Comparison of ENCODE assay signal across 8 cellular contexts in genomic region chr12:81759215-81759991, GRCh38. TPM values are rescaled to one million over a fixed set of nuclear protein-coding genes. Genes with fewer than 3 reads are reported as not detected.
DNase-seq lines count a peak whose midpoint lies in the region; ATAC-seq, FAIRE-seq and TF ChIP-seq lines count a peak whose summit lies in the region.

PPFIA2 (minus strand) TSS chr12:81759350.

- H3K79me2 ChIP-seq in SK-N-SH (ENCODE audit: insufficient read depth) (no peaks in the 10 kb centered on the region), H1 (ENCODE audit: control insufficient read depth in 1 of 2, insufficient read depth in 2 of 2, low read length in 2 of 2) (no peaks in the 10 kb centered on the region)

- H3K27me3 ChIP-seq in SK-N-SH (ENCODE audit: insufficient read depth) (peaks cover 18% of the 10 kb centered on the region; the same call in 1 of the 2 replicates), H1 (replicated peaks in 1 of 4; ENCODE audit: control insufficient read depth in 3 of 4, extremely low read depth in 1 of 4, insufficient read depth in 3 of 4, low read length in 3 of 4) (peaks cover 6 to 19% (median 16%) of the 10 kb centered on the region in 4 experiments), lung (ENCODE audit: control insufficient read depth, insufficient read depth) (no peaks in the 10 kb centered on the region)

- H3K36me3 ChIP-seq in SK-N-SH (replicated peaks in 1 of 2; ENCODE audit: control insufficient read depth in 1 of 2, insufficient read depth in 2 of 2, low read length in 1 of 2) (no peaks in the 10 kb centered on the region), H1 (ENCODE audit: control insufficient read depth in 2 of 4, insufficient read depth in 4 of 4, low read length in 3 of 4) (no peaks in the 10 kb centered on the region), lung (ENCODE audit: control insufficient read depth in 2 of 2, insufficient read depth in 2 of 2, low read length in 2 of 2) (no peaks in the 10 kb centered on the region)

- peaks cover 12% of the 10 kb centered on the region; the same call in 1 of the 2 replicates for H3K23me2 ChIP-seq in H1 (ENCODE audit: low read depth, low read length)

- no peak within 1 kb of the TSS for H2AK5ac ChIP-seq in H1 (ENCODE audit: low read depth, low read length)

- POLR2A ChIA-PET in SK-N-SH (lab: Yijun Ruan, JAX) (no interaction called here), H1 (lab: Charles Lee; ENCODE audit: partially characterized antibody) (no interaction called here)

- no peaks in the 10 kb centered on the region for H3K79me1 ChIP-seq in H1 (ENCODE audit: low read depth, low read length)

- H3F3A ChIP-seq in SK-N-SH (replicated peaks; ENCODE audit: insufficient read depth), result no peaks in the 10 kb centered on the region

- H3K9me3 ChIP-seq in SK-N-SH (no peaks in the 10 kb centered on the region), H1 (ENCODE audit: insufficient read depth in 2 of 2, low read depth in 1 of 2, low read length in 1 of 2) (no peaks in the 10 kb centered on the region), lung (ENCODE audit: control insufficient read depth in 2 of 2, insufficient read depth in 1 of 2, low read length in 1 of 2) (peaks cover 0 to 2% of the 10 kb centered on the region in 2 donors)

- WGBS in SK-N-SH (ENCODE audit: low lambda C conversion rate), result 3% methylated on average over 25 of the region's 31 CpGs
- 14% methylated on average over 18 of the region's 31 CpGs; no CpG with 5 or more reads in 1 of the 2 experiments for WGBS in H1 (ENCODE audit: extremely low coverage in 1 of 2, insufficient coverage in 1 of 2, insufficient read length in 1 of 2, insufficient replicate concordance in 2 of 2, low coverage in 1 of 2, low lambda C conversion rate in 2 of 2, missing lambda C conversion rate in 1 of 2), 2 experiments
- WGBS in lung, 2 donors, result 6 to 7% methylated on average over 31 of the region's 31 CpGs

- no peak within 1 kb of the TSS for H2BK5ac ChIP-seq in H1 (ENCODE audit: low read depth, low read length)

- no peak within 1 kb of the TSS for H3K4ac ChIP-seq in H1 (replicated peaks; ENCODE audit: insufficient read length, low read depth, low read length)

- H3K14ac ChIP-seq in H1 (ENCODE audit: insufficient read length), result no peak within 1 kb of the TSS

- CTCF ChIA-PET in SK-N-SH (lab: Yijun Ruan, JAX) (interaction anchor here (0.7 to 1.1 kb wide), 3 partner anchors 10 to 363 kb away, joined by 3 read pairs; no protein-coding TSS in a partner anchor), H1 (lab: Charles Lee; ENCODE audit: partially characterized antibody) (interaction anchor here (0.6 to 1.0 kb wide), 3 partner anchors 42 to 129 kb away, joined by 3 read pairs; no protein-coding TSS in a partner anchor)

- no peak for FAIRE-seq in H1 (lab: Jason Lieb, UNC)

- ATAC-seq in lung (ENCODE audit: insufficient read depth, low FRiP score), result peak; percentile 28
- no peak for ATAC-seq in HG03469 (IDR thresholded peaks at IDR 0.05; ENCODE audit: unreplicated experiment)
- no peak for ATAC-seq in HG03095 (IDR thresholded peaks at IDR 0.05; ENCODE audit: unreplicated experiment)

- no peaks in the 10 kb centered on the region for H3K9me2 ChIP-seq in SK-N-SH

- H4K20me1 ChIP-seq in SK-N-SH (ENCODE audit: insufficient read depth), result no peaks in the 10 kb centered on the region
- no peaks in the 10 kb centered on the region for H4K20me1 ChIP-seq in H1 (replicated peaks in 1 of 2; ENCODE audit: control insufficient read depth in 1 of 2, insufficient read depth in 2 of 2, low read length in 2 of 2)

- TF ChIP-seq CTCF in SK-N-SH (IDR thresholded peaks at IDR 0.05) (no peak), H1 (IDR thresholded peaks at IDR 0.05; ENCODE audit: control extremely low read depth in 1 of 3, insufficient read depth in 1 of 3, low read depth in 1 of 3, low read length in 3 of 3) (no peak), lung (IDR thresholded peaks at IDR 0.05; ENCODE audit: control extremely low read depth, extremely low read depth) (no peak)

- H3K56ac ChIP-seq in H1 (replicated peaks; ENCODE audit: insufficient read length, low read depth, low read length), result no peak within 1 kb of the TSS

- no peak within 1 kb of the TSS; the same call in 1 of the 2 replicates for H2BK15ac ChIP-seq in H1 (ENCODE audit: low read length)

- no peak within 1 kb of the TSS for H4K91ac ChIP-seq in H1 (replicated peaks; ENCODE audit: insufficient read length, low read length)

- H3K23ac ChIP-seq in H1 (ENCODE audit: insufficient read length), result no peak within 1 kb of the TSS

- H3K4me3 ChIP-seq in SK-N-SH (ENCODE audit: low read depth in 2 of 2, low read length in 1 of 2) (peak within 1 kb of the TSS; percentile 48 to 66), H1 (ENCODE audit: extremely low read depth in 1 of 4, insufficient read depth in 2 of 4, low read depth in 3 of 4, low read length in 4 of 4) (peak within 1 kb of the TSS; percentile 62 to 84 (median 70)), lung (peak within 1 kb of the TSS; percentile 39)

- H4K8ac ChIP-seq in H1 (ENCODE audit: extremely low read depth, insufficient read depth, low read length), result no peak within 1 kb of the TSS

- TF ChIP-seq POLR2A in H1 (IDR thresholded peaks at IDR 0.05; ENCODE audit: control extremely low read depth in 1 of 2, low read depth in 2 of 2, low read length in 2 of 2), result 0 out of 3 replicates have a peak, but pooled peaks of 1 of the 2 experiments have one; percentile 35

- H3K4me1 ChIP-seq in SK-N-SH (ENCODE audit: control insufficient read depth in 1 of 2, insufficient read depth in 2 of 2, low read depth in 1 of 2, low read length in 1 of 2) (no peaks in the 10 kb centered on the region; a peak in 2 of 4 replicates), H1 (replicated peaks in 1 of 4; ENCODE audit: control insufficient read depth in 3 of 4, insufficient read depth in 4 of 4, low read length in 3 of 4) (peaks cover 0 to 4% (median 2%) of the 10 kb centered on the region in 4 experiments; a peak in 3 of 7 replicates), lung (ENCODE audit: control insufficient read depth in 2 of 2, insufficient read depth in 2 of 2, low read length in 2 of 2) (no peaks in the 10 kb centered on the region)

- H4K5ac ChIP-seq in H1 (ENCODE audit: insufficient read length, low read depth, low read length), result no peak within 1 kb of the TSS

- DNase-seq in 8988T (peak; percentile 6), HCEC 1CT (peak; percentile 45), SK-N-SH (peak; percentile 60), H1 (ENCODE audit: low read depth in 1 of 2, low spot score in 2 of 2) (peak; percentile 29 to 60), lung (ENCODE audit: low spot score) (no peak), superior temporal gyrus (ENCODE audit: extremely low spot score) (peak; percentile 67)

- TF ChIP-seq RAD21 in SK-N-SH (IDR thresholded peaks at IDR 0.05; ENCODE audit: low read length), result no peak
- no peak for TF ChIP-seq RAD21 in H1 (IDR thresholded peaks at IDR 0.05 in 1 of 2, conservative IDR thresholded peaks at IDR 0.05 in 1 of 2; ENCODE audit: low read depth in 2 of 2, low read length in 2 of 2)

- no peak within 1 kb of the TSS for H3K18ac ChIP-seq in H1 (ENCODE audit: extremely low read depth, low read length)

- H3K27ac ChIP-seq in SK-N-SH (ENCODE audit: low read depth in 2 of 2, low read length in 1 of 2), result no peak within 1 kb of the TSS
- H3K27ac ChIP-seq in H1 (ENCODE audit: low read depth, low read length), result no peak within 1 kb of the TSS
- H3K27ac ChIP-seq in lung (ENCODE audit: low read depth in 1 of 2, low read length in 1 of 2), result no peak within 1 kb of the TSS

- H2AFZ ChIP-seq in SK-N-SH (ENCODE audit: low read depth) (peak within 1 kb of the TSS; percentile 91), H1 (ENCODE audit: low read length) (peak within 1 kb of the TSS; percentile 86; the same call in 1 of the 2 replicates)

- H2BK120ac ChIP-seq in H1 (replicated peaks; ENCODE audit: low read depth, low read length), result no peak within 1 kb of the TSS

- peak within 1 kb of the TSS; percentile 75; the same call in 1 of the 2 replicates for H2BK12ac ChIP-seq in H1 (ENCODE audit: low read depth, low read length)

- H3K9ac ChIP-seq in SK-N-SH (no peak within 1 kb of the TSS), H1 (replicated peaks in 1 of 4; ENCODE audit: extremely low read depth in 1 of 4, low read depth in 3 of 4, low read length in 3 of 4) (no peak within 1 kb of the TSS; a peak in 1 of 7 replicates)

- TF ChIP-seq EP300 in SK-N-SH (IDR thresholded peaks at IDR 0.05; ENCODE audit: borderline replicate concordance in 1 of 2, low read depth in 1 of 2, low read length in 1 of 2) (no peak), H1 (IDR thresholded peaks at IDR 0.05; ENCODE audit: borderline replicate concordance in 1 of 2, low read depth in 2 of 2, low read length in 2 of 2) (no peak)

- no peak within 1 kb of the TSS for H2BK20ac ChIP-seq in H1 (ENCODE audit: low read length)

- peak within 1 kb of the TSS; percentile 93 for H3K4me2 ChIP-seq in SK-N-SH
- peak within 1 kb of the TSS; percentile 86 to 92 for H3K4me2 ChIP-seq in H1 (ENCODE audit: insufficient read depth in 1 of 2, low read depth in 2 of 2, low read length in 2 of 2)

TF ChIP-seq in SK-N-SH, 30 proteins besides CTCF, POLR2A, EP300 and RAD21 (continues in another document):
- TF ChIP-seq NRF1 (IDR thresholded peaks at IDR 0.05; ENCODE audit: low read depth, low read length), result no peak

TF ChIP-seq in H1, 55 proteins besides CTCF, POLR2A, EP300 and RAD21 (continues in another document):
- no peak for TF ChIP-seq POLR2AphosphoS5 (IDR thresholded peaks at IDR 0.05; ENCODE audit: low read depth, low read length)
- no peak for TF ChIP-seq MAFK (IDR thresholded peaks at IDR 0.05; ENCODE audit: low read depth, low read length)
- TF ChIP-seq, protein P1, sequence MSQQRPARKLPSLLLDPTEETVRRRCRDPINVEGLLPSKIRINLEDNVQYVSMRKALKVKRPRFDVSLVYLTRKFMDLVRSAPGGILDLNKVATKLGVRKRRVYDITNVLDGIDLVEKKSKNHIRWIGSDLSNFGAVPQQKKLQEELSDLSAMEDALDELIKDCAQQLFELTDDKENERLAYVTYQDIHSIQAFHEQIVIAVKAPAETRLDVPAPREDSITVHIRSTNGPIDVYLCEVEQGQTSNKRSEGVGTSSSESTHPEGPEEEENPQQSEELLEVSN (IDR thresholded peaks at IDR 0.05), result peak; percentile 44; the same call in 1 of the 2 replicates

RNA-seq across cellular contexts. Expression of gene PPFIA2, which starts in this region (rescaled TPM):
- polyA plus RNA-seq in SK-N-SH (2012; rRNA removed) (0.47 TPM in 1 of 2 replicates, not detected in the other), H1 (2011; rRNA removed) (0.72 and 1.2 TPM in 2 replicates), lung (under 1 TPM; 0.09 to 0.24 TPM)
- 0.08 and 0.24 TPM in 2 replicates for polyA plus RNA-seq in SK-N-SH (2012; cell fraction: cytosol; rRNA removed)
- polyA plus RNA-seq in SK-N-SH (2012; cell fraction: nucleus; rRNA removed), result 0.12 and 0.35 TPM in 2 replicates
- total RNA-seq in H1 (2021; fragmentation: NEBNext Ultra II Directional; extraction: Animal tissue kit (Norgen Biotek cat#: 25700)), result 1.8 and 3.3 TPM in 2 replicates
- polyA plus RNA-seq in H1 (2011; cell fraction: cytosol; rRNA removed), result 0.80 TPM
- polyA plus RNA-seq in H1 (2011; cell fraction: nucleus; rRNA removed), result 2.6 TPM
- polyA plus RNA-seq in H1 (2012, experiment 1 of 2), result 1.1 to 3.6 TPM (median 1.8 TPM) in 4 replicates
- not detected for polyA plus RNA-seq in H1 (2012, experiment 2 of 2)
- polyA plus RNA-seq in H1 (2013, experiment 1 of 2), result 1.4 TPM
- 0.40 TPM for polyA plus RNA-seq in H1 (2013, experiment 2 of 2)
- 7.4 and 9.6 TPM in 2 replicates for polyA minus RNA-seq in H1 (2011; rRNA and poly(A)+ RNA removed)
- polyA minus RNA-seq in H1 (2011; cell fraction: cytosol; rRNA and poly(A)+ RNA removed), result not detected
- 12.9 TPM for polyA minus RNA-seq in H1 (2011; cell fraction: nucleus; rRNA and poly(A)+ RNA removed)
- total RNA-seq in lung, result 1 to 10 TPM; 1.5 to 2.3 TPM

Comparison
In these comparisons a context has a peak if more than half of its experiments do, and no peak if none do; other contexts are left out.
1. Peak in DNase-seq, H3K4me3 ChIP-seq and H3K4me2 ChIP-seq in SK-N-SH; RNA of the gene not detected or under 1 TPM.